8 cellular contexts compared by ENCODE assay signal in genomic region chr10:97676770-97677581, GRCh38. TPM values are rescaled to one million over a fixed set of nuclear protein-coding genes. Genes with fewer than 3 reads are reported as not detected.
DNase-seq lines count a peak whose midpoint lies in the region; ATAC-seq, FAIRE-seq and TF ChIP-seq lines count a peak whose summit lies in the region.

No MANE protein-coding gene starts in this region.

- TF ChIP-seq CTCF in LNCaP clone FGC (IDR thresholded peaks at IDR 0.05; ENCODE audit: control insufficient read depth, extremely low read depth, insufficient read depth) (peak; percentile 77), brain (conservative IDR thresholded peaks at IDR 0.05) (peak; percentile 89 to 95)

- DNase-seq in DMS153 (lab: John Stamatoyannopoulos, UW) (peak; percentile 24), LNCaP clone FGC (ENCODE audit: low read depth) (peak; percentile 17), T-helper 2 cell (peak; percentile 10 to 67 (median 37)), ecto neural progenitor cell (ENCODE audit: low spot score) (no peak)
- peak; percentile 12 for DNase-seq in stimulated activated CD8-positive, alpha-beta memory T cell treated with anti-CD3 and anti-CD28 coated beads, Interleukin-12 subunit alpha, Interleukin-12 subunit beta, amount 100 ng/mL, for 4 hours (ENCODE audit: low read depth)

- H3K4me3 ChIP-seq in LNCaP clone FGC (ENCODE audit: low read depth, low read length), result no peak overlapping the region

- no peak overlapping the region for H3K4me3 Mint-ChIP-seq in brain

- peaks cover 32% of the 10 kb centered on the region for H3K36me3 Mint-ChIP-seq in brain

- no peaks in the 10 kb centered on the region for H3K9me3 Mint-ChIP-seq in brain

- H3K27ac Mint-ChIP-seq in brain, result peak overlapping the region in 2 of 5 experiments; percentile 15 to 22

- FAIRE-seq in islet of Langerhans (lab: Jason Lieb, UNC), result peak; percentile 66

- H3K4me1 Mint-ChIP-seq in brain, result peaks cover under 1% of the 10 kb centered on the region

- no peaks in the 10 kb centered on the region for H3K27me3 Mint-ChIP-seq in brain

- ATAC-seq in GM21423 (IDR thresholded peaks at IDR 0.05; ENCODE audit: unreplicated experiment), result peak; percentile 45

RNA-seq across cellular contexts. Expression of gene AVPI1, which starts 10.1 kb away (rescaled TPM):
- polyA plus RNA-seq in brain (ENCODE audit: insufficient read depth, low read depth, low replicate concordance), result 13.2 TPM

RNA-seq across cellular contexts. Expression of gene PI4K2A, which starts 36.5 kb away (rescaled TPM):
- polyA plus RNA-seq in brain (ENCODE audit: insufficient read depth, low read depth, low replicate concordance), result 23.3 TPM

RNA-seq across cellular contexts. Expression of gene MARVELD1, which starts 36.6 kb away (rescaled TPM):
- polyA plus RNA-seq in brain (ENCODE audit: insufficient read depth, low read depth, low replicate concordance), result 5.8 TPM

RNA-seq across cellular contexts. Expression of gene MORN4, which starts 43.7 kb away (rescaled TPM):
- 26.5 TPM for polyA plus RNA-seq in brain (ENCODE audit: insufficient read depth, low read depth, low replicate concordance)

RNA-seq across cellular contexts. Expression of gene ZFYVE27, which starts 60.0 kb away (rescaled TPM):
- 27.4 TPM for polyA plus RNA-seq in brain (ENCODE audit: insufficient read depth, low read depth, low replicate concordance)
